In genomic region chrX:70196961-70197805, GRCh38 we compare ENCODE assay signal across 8 cellular contexts. TPM values are rescaled to one million over a fixed set of nuclear protein-coding genes. Genes with fewer than 3 reads are reported as not detected.
A peak's percentile ranks its signal among the peaks of the same experiment; 100 is the strongest.
DNase-seq lines count a peak whose midpoint lies in the region; ATAC-seq and TF ChIP-seq lines count a peak whose summit lies in the region.

No MANE protein-coding gene starts in this region.

- no TSS peak for BruUV-seq in A673 (replicated peaks; lab: Mats Ljungman, UMichigan)

- no peaks in the 10 kb centered on the region for H3K36me3 Mint-ChIP-seq in neural crest cell (ENCODE audit: low read depth)

- H3K9me3 Mint-ChIP-seq in neural crest cell, result peaks cover 9% of the 10 kb centered on the region

- CTCF ChIA-PET in A673 (lab: Charles Lee), result interaction anchor here (0.7 kb wide), 1 partner anchor 895 kb away, joined by 4 read pairs; no protein-coding TSS in a partner anchor

- H3K4me1 Mint-ChIP-seq in neural crest cell, result no peaks in the 10 kb centered on the region

- intact Hi-C loops in A673 (cut with micrococcal nuclease; ENCODE audit: unreplicated experiment), result no loop called here

- POLR2A ChIA-PET in A673 (lab: Charles Lee; ENCODE audit: low non-redundant PET), result no interaction called here

- H3K4me3 ChIP-seq in A673 (ENCODE audit: low read depth, low read length, poor library complexity, severe bottlenecking) (no peak overlapping the region), epithelial cell of esophagus (ENCODE audit: low read length) (no peak overlapping the region)

- H3K9me3 ChIP-seq in A673 (ENCODE audit: low read depth, low read length, poor library complexity, severe bottlenecking), result no peaks in the 10 kb centered on the region

- peaks cover 2% of the 10 kb centered on the region for H3K27me3 Mint-ChIP-seq in neural crest cell (ENCODE audit: low read depth)

- H3K4me1 ChIP-seq in A673 (ENCODE audit: insufficient read depth, low read length, poor library complexity, severe bottlenecking), result no peaks in the 10 kb centered on the region

- H3K27ac Mint-ChIP-seq in neural crest cell (ENCODE audit: unreplicated experiment), result no peak overlapping the region

- no peaks in the 10 kb centered on the region for H3K27me3 ChIP-seq in A673 (replicated peaks; ENCODE audit: insufficient read depth, low read depth, low read length, poor library complexity)

- no peaks in the 10 kb centered on the region for H3K36me3 ChIP-seq in A673 (ENCODE audit: insufficient read depth, low read length, poor library complexity, severe bottlenecking)

- peak; percentile 66 for DNase-seq in A673 (ENCODE audit: low spot score)
- peak; percentile 2 to 79 for DNase-seq in NCI-H526 (lab: John Stamatoyannopoulos, UW)
- peak; percentile 24 to 26 for DNase-seq in activated CD8-positive, alpha-beta memory T cell treated with anti-CD3 and anti-CD28 coated beads for 1 hour (ENCODE audit: extremely low read depth in 1 of 2, low read depth in 1 of 2)
- peak; percentile 71 for DNase-seq in epithelial cell of esophagus (ENCODE audit: low read depth)
- peak; percentile 48 for DNase-seq in neural crest cell (ENCODE audit: low read depth, low spot score)
- DNase-seq in ureter (ENCODE audit: low spot score), result peak; percentile 56

- TF ChIP-seq CTCF in A673 (conservative IDR thresholded peaks at IDR 0.05; ENCODE audit: low read depth, low read length), result peak; percentile 75
- peak; percentile 82 for TF ChIP-seq CTCF in epithelial cell of esophagus (IDR thresholded peaks at IDR 0.05; ENCODE audit: insufficient read depth, low read depth, low read length, missing control alignments)
- TF ChIP-seq CTCF in neural crest cell (conservative IDR thresholded peaks at IDR 0.05), result peak; percentile 67

- no peak overlapping the region for H3K27ac ChIP-seq in A673 (ENCODE audit: low read depth, low read length, poor library complexity, severe bottlenecking)

- ATAC-seq in GM18499 (IDR thresholded peaks at IDR 0.05; ENCODE audit: insufficient read depth, unreplicated experiment) (peak; percentile 92), HG02981 (IDR thresholded peaks at IDR 0.05; ENCODE audit: unreplicated experiment) (peak; percentile 75)

- no peak overlapping the region for H3K4me3 Mint-ChIP-seq in neural crest cell

RNA-seq across cellular contexts. Expression of gene DGAT2L6, which starts 19.9 kb away (rescaled TPM):
- total RNA-seq in A673 (2021), result not detected in 2 replicates
- not detected in 2 replicates for total RNA-seq in neural crest cell
- total RNA-seq in ureter, result not detected

RNA-seq across cellular contexts. Expression of gene AWAT1, which starts 37.3 kb away (rescaled TPM):
- total RNA-seq in A673 (2021) (not detected in 2 replicates), neural crest cell (not detected in 2 replicates), ureter (not detected)
